8 cellular contexts compared by ENCODE assay signal in genomic region chr4:88283661-88284377, GRCh38. TPM values are rescaled to one million over a fixed set of nuclear protein-coding genes. Genes with fewer than 3 reads are reported as not detected.
DNase-seq lines count a peak whose midpoint lies in the region; ATAC-seq and TF ChIP-seq lines count a peak whose summit lies in the region.

No MANE protein-coding gene starts in this region.

- no peak for DNase-seq in BJ (ENCODE audit: low read depth)
- peak; percentile 67 for DNase-seq in activated naive CD4-positive, alpha-beta T cell treated with anti-CD3 and anti-CD28 coated beads, Interleukin-2, amount 50 U/mL, for 16 hours
- DNase-seq in glomerular endothelial cell (ENCODE audit: extremely low read depth, low read depth, low spot score), result peak; percentile 12
- peak; percentile 67 for DNase-seq in occipital lobe (lab: John Stamatoyannopoulos, UW)
- peak; percentile 50 for DNase-seq in testis

- WGBS in testis, 2 donors, result 0% methylated on average over 3 to 58 of the region's 65 CpGs

- no peak for TF ChIP-seq POLR2A in testis (IDR thresholded peaks at IDR 0.05)

- H3K36me3 ChIP-seq in BJ (ENCODE audit: control insufficient read depth, insufficient read depth, low read length) (no peaks in the 10 kb centered on the region), testis (ENCODE audit: low read depth, missing control alignments) (no peaks in the 10 kb centered on the region)

- CTCF ChIA-PET in BJ (lab: Yijun Ruan, JAX), result interaction anchor here (0.6 to 1.9 kb wide), 9 partner anchors 10 to 232 kb away, joined by 3 to 5 read pairs (median 4); partner anchors contain the start of genes HERC5 and HERC6

- TF ChIP-seq CTCF in BJ (IDR thresholded peaks at IDR 0.05; ENCODE audit: insufficient read depth, low read depth, low read length) (no peak), testis (IDR thresholded peaks at IDR 0.05) (no peak)

- H3K9me3 ChIP-seq in testis, result no peaks in the 10 kb centered on the region

- ATAC-seq in GM19397 (IDR thresholded peaks at IDR 0.05; ENCODE audit: unreplicated experiment) (peak; percentile 25), HG03521 (IDR thresholded peaks at IDR 0.05; ENCODE audit: unreplicated experiment) (peak; percentile 27), SK-N-SH treated with all-trans-retinoic acid at 6 μM for 48 hours (peak; percentile 71)

- H3K4me3 ChIP-seq in BJ (ENCODE audit: low read depth, low read length) (peak overlapping the region; percentile 86), testis (peak overlapping the region; percentile 74 to 88)

- H3K27ac ChIP-seq in testis, result peak overlapping the region; percentile 97 to 98

- POLR2A ChIA-PET in BJ (lab: Charles Lee), result interaction anchor here (0.6 kb wide), 3 partner anchors 13 to 762 kb away, joined by 3 to 4 read pairs (median 3); no protein-coding TSS in a partner anchor

- peaks cover 11% of the 10 kb centered on the region for H3K4me1 ChIP-seq in testis

- intact Hi-C loops in testis (cut with DNase I; ENCODE audit: low total_unique reads), result loop anchor here (10.0 kb wide), 1 partner anchor 171 kb away; the partner anchor contains the start of gene HERC5

- H3K27me3 ChIP-seq in BJ (ENCODE audit: control insufficient read depth, insufficient read depth, low read length) (no peaks in the 10 kb centered on the region), testis (no peaks in the 10 kb centered on the region)

TF ChIP-seq in SK-N-SH treated with all-trans-retinoic acid at 6 μM for 48 hours, 23 proteins besides CTCF, POLR2A, EP300 and RAD21:
- TF ChIP-seq ZFP30 (CRISPR knock-in tag; IDR thresholded peaks at IDR 0.05) (no peak), OSR1 (CRISPR knock-in tag; IDR thresholded peaks at IDR 0.05) (no peak), PATZ1 (CRISPR knock-in tag; IDR thresholded peaks at IDR 0.05; ENCODE audit: borderline replicate concordance) (no peak), BACH2 (CRISPR knock-in tag; IDR thresholded peaks at IDR 0.05; ENCODE audit: borderline replicate concordance) (no peak), ZC3H10 (CRISPR knock-in tag; IDR thresholded peaks at IDR 0.05) (no peak), TCF4 (CRISPR knock-in tag; IDR thresholded peaks at IDR 0.05; ENCODE audit: borderline replicate concordance) (no peak), CSRNP3 (CRISPR knock-in tag; IDR thresholded peaks at IDR 0.05) (no peak), RARB (CRISPR knock-in tag; IDR thresholded peaks at IDR 0.05) (no peak), GLIS3 (CRISPR knock-in tag; IDR thresholded peaks at IDR 0.05) (no peak), ZNF565 (CRISPR knock-in tag; conservative IDR thresholded peaks at IDR 0.05; ENCODE audit: low read depth) (no peak), SNAI2 (CRISPR knock-in tag; IDR thresholded peaks at IDR 0.05) (no peak), ZNF8 (CRISPR knock-in tag; IDR thresholded peaks at IDR 0.05) (no peak), PPARA (CRISPR knock-in tag; IDR thresholded peaks at IDR 0.05; ENCODE audit: borderline replicate concordance) (no peak), ZFP3 (CRISPR knock-in tag; IDR thresholded peaks at IDR 0.05) (no peak), TOX (CRISPR knock-in tag; IDR thresholded peaks at IDR 0.05; ENCODE audit: borderline replicate concordance) (no peak), ZNF70 (CRISPR knock-in tag; IDR thresholded peaks at IDR 0.05) (no peak)
- TF ChIP-seq, protein P1, sequence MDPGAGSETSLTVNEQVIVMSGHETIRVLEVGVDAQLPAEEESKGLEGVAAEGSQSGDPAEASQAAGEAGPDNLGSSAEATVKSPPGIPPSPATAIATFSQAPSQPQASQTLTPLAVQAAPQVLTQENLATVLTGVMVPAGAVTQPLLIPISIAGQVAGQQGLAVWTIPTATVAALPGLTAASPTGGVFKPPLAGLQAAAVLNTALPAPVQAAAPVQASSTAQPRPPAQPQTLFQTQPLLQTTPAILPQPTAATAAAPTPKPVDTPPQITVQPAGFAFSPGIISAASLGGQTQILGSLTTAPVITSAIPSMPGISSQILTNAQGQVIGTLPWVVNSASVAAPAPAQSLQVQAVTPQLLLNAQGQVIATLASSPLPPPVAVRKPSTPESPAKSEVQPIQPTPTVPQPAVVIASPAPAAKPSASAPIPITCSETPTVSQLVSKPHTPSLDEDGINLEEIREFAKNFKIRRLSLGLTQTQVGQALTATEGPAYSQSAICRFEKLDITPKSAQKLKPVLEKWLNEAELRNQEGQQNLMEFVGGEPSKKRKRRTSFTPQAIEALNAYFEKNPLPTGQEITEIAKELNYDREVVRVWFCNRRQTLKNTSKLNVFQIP (CRISPR knock-in tag; IDR thresholded peaks at IDR 0.05; ENCODE audit: borderline replicate concordance, low read depth), result no peak

RNA-seq across cellular contexts. Expression of gene PPM1K, which starts 0.5 kb away (rescaled TPM):
- 9.0 and 9.7 TPM in 2 replicates for polyA plus RNA-seq in BJ (2011; rRNA removed)
- 11.8 and 21.3 TPM in 2 replicates for polyA minus RNA-seq in BJ (2011; rRNA and poly(A)+ RNA removed)
- total RNA-seq in glomerular endothelial cell, result 5.8 and 11.5 TPM in 2 replicates
- total RNA-seq in occipital lobe, result 125 TPM
- 100 to 1,000 TPM in 1 of 2 donors, 10 to 100 TPM in 1; 76.5 to 104 TPM for total RNA-seq in testis
- 40.6 TPM for polyA plus RNA-seq in testis (ENCODE audit: insufficient read depth, low read depth, low replicate concordance)
